18 cellular contexts compared by ENCODE assay signal in the genomic region with DNA sequence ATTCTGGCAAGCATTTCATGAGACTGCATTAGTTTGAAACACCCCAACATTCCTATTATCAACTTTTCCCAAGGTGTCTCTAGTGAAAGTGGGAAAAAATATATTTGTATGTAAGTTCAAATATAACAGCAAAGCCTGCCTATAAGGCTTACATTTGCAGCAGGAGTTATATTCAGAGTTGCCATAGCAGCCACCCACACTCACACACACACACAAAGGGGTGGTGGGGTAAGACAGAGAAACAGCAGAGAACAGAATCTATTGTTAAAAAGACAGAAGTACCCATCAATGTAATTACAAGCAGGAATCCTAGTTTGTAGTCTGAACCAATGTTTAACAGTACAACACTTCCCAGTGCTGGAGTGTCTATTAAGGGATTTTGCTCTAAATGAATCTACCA. TPM values are rescaled to one million over a fixed set of nuclear protein-coding genes. Genes with fewer than 3 reads are reported as not detected.
A peak's percentile ranks its signal among the peaks of the same experiment; 100 is the strongest.
DNase-seq lines count a peak whose midpoint lies in the region; ATAC-seq and TF ChIP-seq lines count a peak whose summit lies in the region.
"Had no signal": no experiment of that assay in that cellular context is flagged by ENCODE, and none has a peak within 500 bp of the region (broad histone marks: within the 10 kb centered on the region; RNA-seq: fewer than 3 reads in every experiment).

No MANE protein-coding gene starts in this region.

- TF ChIP-seq CTCF in GM23338 (conservative IDR thresholded peaks at IDR 0.05; ENCODE audit: low read depth in 2 of 2) (no peak), body of pancreas (IDR thresholded peaks at IDR 0.05) (no peak)

- DNase-seq in GM23338 (ENCODE audit: low spot score): peak; percentile 14
- DNase-seq in NCI-H524 treated with DMSO at 0.1 percent for 48 hours (lab: John Stamatoyannopoulos, UW): peak; percentile 46
- peak; percentile 34 for DNase-seq in fibroblast of the conjunctiva (ENCODE audit: low read depth)
- peak; percentile 26 for DNase-seq in putamen (ENCODE audit: low spot score)
- no peak for DNase-seq in body of pancreas
- no peak for DNase-seq in NCI-H1048 (lab: John Stamatoyannopoulos, UW)
- no peak for DNase-seq in T-helper 2 cell treated with Interferon-gamma antibody and Interleukin-4, amounts not matched to agents 5 μg/mL and 100 μg/mL, for 36 hours (ENCODE audit: low spot score)
- DNase-seq: CD8-positive, alpha-beta memory T cell; KBM-7; NCI-H1092 treated with DMSO at 0.1 percent for 48 hours; NCI-H187 treated with DMSO at 0.1 percent for 48 hours; NCI-H774 had no signal

- H3K27ac ChIP-seq in GM23338 (ENCODE audit: low read depth): no peak overlapping the region
- no peak overlapping the region for H3K27ac ChIP-seq in body of pancreas
- H3K27ac ChIP-seq: HL-60 had no signal

- TF ChIP-seq POLR2A in body of pancreas (IDR thresholded peaks at IDR 0.05): no peak

- ATAC-seq in GM23338 (no peak), body of pancreas (no peak)
- ATAC-seq: Panc1, Right ventricle myocardium inferior had no signal

- H2AFZ ChIP-seq in GM23338: no peak overlapping the region

- no peak overlapping the region for H3K4me3 Mint-ChIP-seq in GM23338
- H3K4me3 Mint-ChIP-seq in T-helper 2 cell treated with Interferon-gamma antibody and Interleukin-4, amounts not matched to agents 5 μg/mL and 100 μg/mL, for 36 hours: no peak overlapping the region
- H3K4me3 Mint-ChIP-seq: CD8-positive, alpha-beta memory T cell had no signal

- no peaks in the 10 kb centered on the region for H3K4me1 ChIP-seq in GM23338 (ENCODE audit: insufficient read depth)
- H3K4me1 ChIP-seq in body of pancreas: no peaks in the 10 kb centered on the region

- H3K36me3 Mint-ChIP-seq in GM23338 (ENCODE audit: low read depth): no peaks in the 10 kb centered on the region
- H3K36me3 Mint-ChIP-seq in T-helper 2 cell treated with Interferon-gamma antibody and Interleukin-4, amounts not matched to agents 5 μg/mL and 100 μg/mL, for 36 hours (ENCODE audit: low read depth): no peaks in the 10 kb centered on the region
- H3K36me3 Mint-ChIP-seq: CD8-positive, alpha-beta memory T cell had no signal

- intact Hi-C loops in body of pancreas (cut with DNase I): no loop called here

- H3K4me3 ChIP-seq in GM23338 (no peak overlapping the region), body of pancreas (no peak overlapping the region)

- H3K27me3 ChIP-seq in GM23338 (ENCODE audit: insufficient read depth) (no peaks in the 10 kb centered on the region), body of pancreas (no peaks in the 10 kb centered on the region)

- H3K27ac Mint-ChIP-seq in GM23338: no peak overlapping the region
- no peak overlapping the region for H3K27ac Mint-ChIP-seq in T-helper 2 cell treated with Interferon-gamma antibody and Interleukin-4, amounts not matched to agents 5 μg/mL and 100 μg/mL, for 36 hours
- H3K27ac Mint-ChIP-seq: CD8-positive, alpha-beta memory T cell had no signal

- H3K79me2 ChIP-seq in GM23338 (replicated peaks; ENCODE audit: insufficient read depth): no peaks in the 10 kb centered on the region

- no peaks in the 10 kb centered on the region for H3K9me3 ChIP-seq in body of pancreas

- H3K27me3 Mint-ChIP-seq in GM23338 (ENCODE audit: insufficient read depth, low read depth, poor library complexity): no peaks in the 10 kb centered on the region
- no peaks in the 10 kb centered on the region for H3K27me3 Mint-ChIP-seq in T-helper 2 cell treated with Interferon-gamma antibody and Interleukin-4, amounts not matched to agents 5 μg/mL and 100 μg/mL, for 36 hours (ENCODE audit: low read depth)
- H3K27me3 Mint-ChIP-seq: CD8-positive, alpha-beta memory T cell had no signal

- H3K4me2 ChIP-seq in GM23338: no peak overlapping the region

- H3K9me2 ChIP-seq in GM23338 (ENCODE audit: insufficient read depth): no peaks in the 10 kb centered on the region

- H4K20me1 ChIP-seq in GM23338 (replicated peaks; ENCODE audit: insufficient read depth): no peaks in the 10 kb centered on the region

- H3F3A ChIP-seq in GM23338 (replicated peaks; ENCODE audit: low read depth): no peaks in the 10 kb centered on the region

- H3K36me3 ChIP-seq in GM23338 (ENCODE audit: insufficient read depth) (no peaks in the 10 kb centered on the region), body of pancreas (replicated peaks in 1 of 2; ENCODE audit: insufficient read depth in 1 of 2, low read depth in 2 of 2) (no peaks in the 10 kb centered on the region)

- no peaks in the 10 kb centered on the region for H3K4me1 Mint-ChIP-seq in GM23338
- no peaks in the 10 kb centered on the region for H3K4me1 Mint-ChIP-seq in T-helper 2 cell treated with Interferon-gamma antibody and Interleukin-4, amounts not matched to agents 5 μg/mL and 100 μg/mL, for 36 hours (ENCODE audit: low read depth)
- H3K4me1 Mint-ChIP-seq: CD8-positive, alpha-beta memory T cell had no signal

- H3K9me3 Mint-ChIP-seq in GM23338: no peaks in the 10 kb centered on the region
- H3K9me3 Mint-ChIP-seq in T-helper 2 cell treated with Interferon-gamma antibody and Interleukin-4, amounts not matched to agents 5 μg/mL and 100 μg/mL, for 36 hours: no peaks in the 10 kb centered on the region
- H3K9me3 Mint-ChIP-seq: CD8-positive, alpha-beta memory T cell had no signal

TF ChIP-seq in GM23338, 12 proteins besides CTCF, POLR2A, EP300 and RAD21:
- TF ChIP-seq JUNB (IDR thresholded peaks at IDR 0.05; ENCODE audit: unreplicated experiment) (no peak), STAT1 (IDR thresholded peaks at IDR 0.05; ENCODE audit: unreplicated experiment) (no peak), CREB1 (CRISPR knock-in tag; IDR thresholded peaks at IDR 0.05; ENCODE audit: low read depth) (no peak), ZNF114 (CRISPR knock-in tag; IDR thresholded peaks at IDR 0.05) (no peak), EZH2 (IDR thresholded peaks at IDR 0.05; ENCODE audit: low read depth, unreplicated experiment) (no peak)
- TF ChIP-seq, protein P1, sequence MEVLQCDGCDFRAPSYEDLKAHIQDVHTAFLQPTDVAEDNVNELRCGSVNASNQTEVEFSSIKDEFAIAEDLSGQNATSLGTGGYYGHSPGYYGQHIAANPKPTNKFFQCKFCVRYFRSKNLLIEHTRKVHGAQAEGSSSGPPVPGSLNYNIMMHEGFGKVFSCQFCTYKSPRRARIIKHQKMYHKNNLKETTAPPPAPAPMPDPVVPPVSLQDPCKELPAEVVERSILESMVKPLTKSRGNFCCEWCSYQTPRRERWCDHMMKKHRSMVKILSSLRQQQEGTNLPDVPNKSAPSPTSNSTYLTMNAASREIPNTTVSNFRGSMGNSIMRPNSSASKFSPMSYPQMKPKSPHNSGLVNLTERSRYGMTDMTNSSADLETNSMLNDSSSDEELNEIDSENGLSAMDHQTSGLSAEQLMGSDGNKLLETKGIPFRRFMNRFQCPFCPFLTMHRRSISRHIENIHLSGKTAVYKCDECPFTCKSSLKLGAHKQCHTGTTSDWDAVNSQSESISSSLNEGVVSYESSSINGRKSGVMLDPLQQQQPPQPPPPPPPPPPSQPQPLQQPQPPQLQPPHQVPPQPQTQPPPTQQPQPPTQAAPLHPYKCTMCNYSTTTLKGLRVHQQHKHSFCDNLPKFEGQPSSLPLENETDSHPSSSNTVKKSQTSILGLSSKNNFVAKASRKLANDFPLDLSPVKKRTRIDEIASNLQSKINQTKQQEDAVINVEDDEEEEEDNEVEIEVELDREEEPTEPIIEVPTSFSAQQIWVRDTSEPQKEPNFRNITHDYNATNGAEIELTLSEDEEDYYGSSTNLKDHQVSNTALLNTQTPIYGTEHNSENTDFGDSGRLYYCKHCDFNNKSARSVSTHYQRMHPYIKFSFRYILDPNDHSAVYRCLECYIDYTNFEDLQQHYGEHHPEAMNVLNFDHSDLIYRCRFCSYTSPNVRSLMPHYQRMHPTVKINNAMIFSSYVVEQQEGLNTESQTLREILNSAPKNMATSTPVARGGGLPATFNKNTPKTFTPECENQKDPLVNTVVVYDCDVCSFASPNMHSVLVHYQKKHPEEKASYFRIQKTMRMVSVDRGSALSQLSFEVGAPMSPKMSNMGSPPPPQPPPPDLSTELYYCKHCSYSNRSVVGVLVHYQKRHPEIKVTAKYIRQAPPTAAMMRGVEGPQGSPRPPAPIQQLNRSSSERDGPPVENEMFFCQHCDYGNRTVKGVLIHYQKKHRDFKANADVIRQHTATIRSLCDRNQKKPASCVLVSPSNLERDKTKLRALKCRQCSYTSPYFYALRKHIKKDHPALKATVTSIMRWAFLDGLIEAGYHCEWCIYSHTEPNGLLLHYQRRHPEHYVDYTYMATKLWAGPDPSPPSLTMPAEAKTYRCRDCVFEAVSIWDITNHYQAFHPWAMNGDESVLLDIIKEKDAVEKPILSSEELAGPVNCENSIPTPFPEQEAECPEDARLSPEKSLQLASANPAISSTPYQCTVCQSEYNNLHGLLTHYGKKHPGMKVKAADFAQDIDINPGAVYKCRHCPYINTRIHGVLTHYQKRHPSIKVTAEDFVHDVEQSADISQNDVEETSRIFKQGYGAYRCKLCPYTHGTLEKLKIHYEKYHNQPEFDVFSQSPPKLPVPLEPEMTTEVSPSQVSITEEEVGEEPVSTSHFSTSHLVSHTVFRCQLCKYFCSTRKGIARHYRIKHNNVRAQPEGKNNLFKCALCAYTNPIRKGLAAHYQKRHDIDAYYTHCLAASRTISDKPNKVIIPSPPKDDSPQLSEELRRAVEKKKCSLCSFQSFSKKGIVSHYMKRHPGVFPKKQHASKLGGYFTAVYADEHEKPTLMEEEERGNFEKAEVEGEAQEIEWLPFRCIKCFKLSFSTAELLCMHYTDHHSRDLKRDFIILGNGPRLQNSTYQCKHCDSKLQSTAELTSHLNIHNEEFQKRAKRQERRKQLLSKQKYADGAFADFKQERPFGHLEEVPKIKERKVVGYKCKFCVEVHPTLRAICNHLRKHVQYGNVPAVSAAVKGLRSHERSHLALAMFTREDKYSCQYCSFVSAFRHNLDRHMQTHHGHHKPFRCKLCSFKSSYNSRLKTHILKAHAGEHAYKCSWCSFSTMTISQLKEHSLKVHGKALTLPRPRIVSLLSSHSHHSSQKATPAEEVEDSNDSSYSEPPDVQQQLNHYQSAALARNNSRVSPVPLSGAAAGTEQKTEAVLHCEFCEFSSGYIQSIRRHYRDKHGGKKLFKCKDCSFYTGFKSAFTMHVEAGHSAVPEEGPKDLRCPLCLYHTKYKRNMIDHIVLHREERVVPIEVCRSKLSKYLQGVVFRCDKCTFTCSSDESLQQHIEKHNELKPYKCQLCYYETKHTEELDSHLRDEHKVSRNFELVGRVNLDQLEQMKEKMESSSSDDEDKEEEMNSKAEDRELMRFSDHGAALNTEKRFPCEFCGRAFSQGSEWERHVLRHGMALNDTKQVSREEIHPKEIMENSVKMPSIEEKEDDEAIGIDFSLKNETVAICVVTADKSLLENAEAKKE (CRISPR knock-in tag; IDR thresholded peaks at IDR 0.05): no peak

RNA-seq across cellular contexts. Expression of a gene that starts 55.1 kb away (rescaled TPM):
- total RNA-seq in GM23338 (2014; rRNA removed; shearing (Covaris generic)): 4.2 and 4.7 TPM in 2 replicates
- polyA plus RNA-seq in GM23338 (2016; fragmentation: Nextera tagmentation; extraction: Ambion mirVana): 3.2 and 4.3 TPM in 2 replicates
- under 1 TPM in 1 of 2 donors, not detected in 1; under 0.01 TPM for total RNA-seq in body of pancreas
- total RNA-seq: CD8-positive, alpha-beta memory T cell; Daoy; M059J; Right ventricle myocardium inferior had no signal
- polyA plus RNA-seq: BJ; CD8-positive, alpha-beta memory T cell had no signal

Comparison
In these comparisons a context has a peak if more than half of its experiments do, and no peak if none do; other contexts are left out.
1. DNase-seq: peak in GM23338 (single experiment), NCI-H524 treated with DMSO at 0.1 percent for 48 hours (single experiment), fibroblast of the conjunctiva (single experiment) and putamen (single experiment); none in body of pancreas (0 of 4), NCI-H1048 (single experiment) and T-helper 2 cell treated with Interferon-gamma antibody and Interleukin-4, amounts not matched to agents 5 μg/mL and 100 μg/mL, for 36 hours (single experiment).